In the genomic region with DNA sequence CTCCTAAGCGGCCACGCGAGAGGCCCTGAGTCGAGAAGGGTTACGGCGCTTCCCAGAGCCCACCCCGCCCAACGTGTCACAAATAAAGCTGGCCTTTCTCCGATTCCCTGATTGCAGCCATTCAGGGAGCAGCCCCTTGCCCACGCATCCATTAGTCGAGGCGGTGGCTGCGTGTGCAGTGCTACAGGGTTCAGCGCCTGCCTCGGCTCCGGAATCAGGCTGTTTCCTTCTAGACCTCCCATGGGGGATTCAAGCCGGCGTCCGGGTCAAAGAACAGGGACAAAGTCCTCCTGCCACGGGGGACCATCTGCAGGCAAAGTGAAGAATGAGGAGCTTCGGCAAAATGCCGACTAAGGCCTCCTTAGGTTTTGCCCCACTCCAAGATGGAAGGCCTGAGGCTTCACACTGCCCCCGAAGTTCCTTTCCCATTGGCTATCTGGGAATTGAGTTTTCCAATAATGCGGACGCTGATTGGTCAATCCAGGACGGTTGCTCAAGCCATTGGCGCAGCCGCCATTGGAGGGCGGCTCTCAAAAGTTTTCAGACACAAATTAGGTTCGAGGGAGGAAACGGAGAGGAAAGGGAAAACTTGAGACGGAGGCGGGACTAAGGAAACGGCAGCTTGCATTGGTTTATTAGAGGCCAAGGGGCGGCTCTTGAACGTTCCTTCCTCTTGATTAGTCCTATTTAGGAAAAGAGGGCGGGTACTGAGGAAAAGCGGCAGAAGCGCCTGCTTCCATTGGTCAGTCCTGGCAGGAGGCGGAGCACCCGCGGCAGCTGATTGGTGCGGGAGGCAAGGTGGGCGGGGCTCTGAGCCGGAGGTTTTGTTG, we compare ENCODE assay signal across 1 cellular context.
TF ChIP-seq lines count a peak whose summit lies in the region.

No MANE protein-coding gene starts in this region.

TF ChIP-seq in WTC11, 78 proteins besides CTCF, POLR2A, EP300 and RAD21 (continued from another document):
- TF ChIP-seq, protein P1, sequence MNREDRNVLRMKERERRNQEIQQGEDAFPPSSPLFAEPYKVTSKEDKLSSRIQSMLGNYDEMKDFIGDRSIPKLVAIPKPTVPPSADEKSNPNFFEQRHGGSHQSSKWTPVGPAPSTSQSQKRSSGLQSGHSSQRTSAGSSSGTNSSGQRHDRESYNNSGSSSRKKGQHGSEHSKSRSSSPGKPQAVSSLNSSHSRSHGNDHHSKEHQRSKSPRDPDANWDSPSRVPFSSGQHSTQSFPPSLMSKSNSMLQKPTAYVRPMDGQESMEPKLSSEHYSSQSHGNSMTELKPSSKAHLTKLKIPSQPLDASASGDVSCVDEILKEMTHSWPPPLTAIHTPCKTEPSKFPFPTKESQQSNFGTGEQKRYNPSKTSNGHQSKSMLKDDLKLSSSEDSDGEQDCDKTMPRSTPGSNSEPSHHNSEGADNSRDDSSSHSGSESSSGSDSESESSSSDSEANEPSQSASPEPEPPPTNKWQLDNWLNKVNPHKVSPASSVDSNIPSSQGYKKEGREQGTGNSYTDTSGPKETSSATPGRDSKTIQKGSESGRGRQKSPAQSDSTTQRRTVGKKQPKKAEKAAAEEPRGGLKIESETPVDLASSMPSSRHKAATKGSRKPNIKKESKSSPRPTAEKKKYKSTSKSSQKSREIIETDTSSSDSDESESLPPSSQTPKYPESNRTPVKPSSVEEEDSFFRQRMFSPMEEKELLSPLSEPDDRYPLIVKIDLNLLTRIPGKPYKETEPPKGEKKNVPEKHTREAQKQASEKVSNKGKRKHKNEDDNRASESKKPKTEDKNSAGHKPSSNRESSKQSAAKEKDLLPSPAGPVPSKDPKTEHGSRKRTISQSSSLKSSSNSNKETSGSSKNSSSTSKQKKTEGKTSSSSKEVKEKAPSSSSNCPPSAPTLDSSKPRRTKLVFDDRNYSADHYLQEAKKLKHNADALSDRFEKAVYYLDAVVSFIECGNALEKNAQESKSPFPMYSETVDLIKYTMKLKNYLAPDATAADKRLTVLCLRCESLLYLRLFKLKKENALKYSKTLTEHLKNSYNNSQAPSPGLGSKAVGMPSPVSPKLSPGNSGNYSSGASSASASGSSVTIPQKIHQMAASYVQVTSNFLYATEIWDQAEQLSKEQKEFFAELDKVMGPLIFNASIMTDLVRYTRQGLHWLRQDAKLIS (CRISPR knock-in tag; IDR thresholded peaks at IDR 0.05; ENCODE audit: borderline replicate concordance) = no peak
